27 cellular contexts compared by ENCODE assay signal in genomic region chr21:45429221-45430164, GRCh38. TPM values are rescaled to one million over a fixed set of nuclear protein-coding genes. Genes with fewer than 3 reads are reported as not detected.
DNase-seq lines count a peak whose midpoint lies in the region; ATAC-seq and TF ChIP-seq lines count a peak whose summit lies in the region.
"Had no signal": no experiment of that assay in that cellular context is flagged by ENCODE, and none has a peak within 500 bp of the region (broad histone marks: within the 10 kb centered on the region; RNA-seq: fewer than 3 reads in every experiment).

No MANE protein-coding gene starts in this region.

- no peak for TF ChIP-seq RAD21 in Ishikawa (IDR thresholded peaks at IDR 0.05; ENCODE audit: low read depth)

- CTCF ChIA-PET in Calu3 (lab: Charles Lee): no interaction called here

- intact Hi-C loops in Calu3 (cut with micrococcal nuclease; ENCODE audit: unreplicated experiment): no loop called here

- TF ChIP-seq EP300 in Ishikawa (IDR thresholded peaks at IDR 0.05; ENCODE audit: borderline replicate concordance): no peak

- no peaks in the 10 kb centered on the region for H3K27me3 Mint-ChIP-seq in Calu3 (ENCODE audit: unreplicated experiment)
- no peaks in the 10 kb centered on the region for H3K27me3 Mint-ChIP-seq in endodermal cell (ENCODE audit: insufficient read depth)
- H3K27me3 Mint-ChIP-seq in osteocyte (ENCODE audit: unreplicated experiment): no peaks in the 10 kb centered on the region
- peaks cover 2% of the 10 kb centered on the region; the same call in 1 of the 2 replicates for H3K27me3 Mint-ChIP-seq in HFFc6 (ENCODE audit: insufficient read depth)
- H3K27me3 Mint-ChIP-seq: activated CD4-positive, alpha-beta T cell treated with anti-CD3 and anti-CD28 coated beads for 36 hours had no signal

- no peaks in the 10 kb centered on the region for H3K27me3 ChIP-seq in endodermal cell (ENCODE audit: control insufficient read depth, insufficient read depth, low read length, poor library complexity, severe bottlenecking)
- H3K27me3 ChIP-seq: esophagus muscularis mucosa, upper lobe of right lung had no signal

- H3K4me3 Mint-ChIP-seq in Calu3 (ENCODE audit: low read depth, unreplicated experiment): peak overlapping the region; percentile 26
- H3K4me3 Mint-ChIP-seq in endodermal cell: no peak overlapping the region
- H3K4me3 Mint-ChIP-seq in osteocyte (ENCODE audit: unreplicated experiment): no peak overlapping the region
- no peak overlapping the region for H3K4me3 Mint-ChIP-seq in HFFc6
- H3K4me3 Mint-ChIP-seq: activated CD4-positive, alpha-beta T cell treated with anti-CD3 and anti-CD28 coated beads for 36 hours; CD4-positive, alpha-beta T cell; naive thymus-derived CD4-positive, alpha-beta T cell; stimulated activated naive B cell treated with anti-CD40 and anti-IgM and Interleukin-4, amounts not matched to agents 10 μg/mL and 1 μg/mL and 100 μg/mL, for 72 hours had no signal

- H3K36me3 Mint-ChIP-seq in Calu3 (ENCODE audit: insufficient read depth, unreplicated experiment) (peaks cover 9% of the 10 kb centered on the region), endodermal cell (ENCODE audit: low read depth) (peaks cover 17% of the 10 kb centered on the region), osteocyte (ENCODE audit: unreplicated experiment) (peaks cover 2% of the 10 kb centered on the region), HFFc6 (ENCODE audit: low read depth) (no peaks in the 10 kb centered on the region; the same call in 1 of the 2 replicates)
- H3K36me3 Mint-ChIP-seq: activated naive CD4-positive, alpha-beta T cell treated with anti-CD3 and anti-CD28 coated beads, Interleukin-2, amount 50 U/mL, for 72 hours; naive thymus-derived CD4-positive, alpha-beta T cell; stimulated activated naive B cell treated with anti-CD40 and anti-IgM and Interleukin-4, amounts not matched to agents 10 μg/mL and 1 μg/mL and 100 μg/mL, for 72 hours had no signal

- H3K4me3 ChIP-seq in endodermal cell (ENCODE audit: low read length): no peak overlapping the region
- H3K4me3 ChIP-seq: A549, esophagus muscularis mucosa, left ventricle myocardium inferior, upper lobe of right lung had no signal

- TF ChIP-seq CTCF in Calu3 (IDR thresholded peaks at IDR 0.05; ENCODE audit: unreplicated experiment): no peak
- no peak for TF ChIP-seq CTCF in endodermal cell (conservative IDR thresholded peaks at IDR 0.05)
- TF ChIP-seq CTCF in osteocyte (IDR thresholded peaks at IDR 0.05): no peak
- TF ChIP-seq CTCF in HFFc6 (IDR thresholded peaks at IDR 0.05): no peak
- TF ChIP-seq CTCF in GM20000 (IDR thresholded peaks at IDR 0.05; ENCODE audit: extremely low read depth, missing control alignments): no peak

- DNase-seq in Calu3 (no peak), endodermal cell (peak; percentile 53), osteocyte (ENCODE audit: extremely low spot score, unreplicated experiment) (no peak), HFFc6 (no peak), GM20000 (ENCODE audit: low spot score) (no peak), NCI-H128 (lab: John Stamatoyannopoulos, UW; ENCODE audit: unreplicated experiment) (no peak)
- DNase-seq: activated CD4-positive, alpha-beta T cell treated with anti-CD3 and anti-CD28 coated beads for 36 hours; AML-193; amygdala; CD4-positive, alpha-beta T cell; effector memory CD4-positive, alpha-beta T cell; left ventricle myocardium inferior; midbrain; MV-4-11; naive thymus-derived CD4-positive, alpha-beta T cell; NCI-H1436 treated with DMSO at 0.1 percent for 48 hours; NCI-H748 treated with DMSO at 0.1 percent for 48 hours; SIG-M5; stimulated activated naive B cell treated with anti-CD40 and anti-IgM and Interleukin-4, amounts not matched to agents 10 μg/mL and 1 μg/mL and 100 μg/mL, for 72 hours; substantia nigra; upper lobe of right lung had no signal

- no peaks in the 10 kb centered on the region for H3K9me3 Mint-ChIP-seq in Calu3 (ENCODE audit: low read depth, unreplicated experiment)
- H3K9me3 Mint-ChIP-seq in endodermal cell: no peaks in the 10 kb centered on the region
- H3K9me3 Mint-ChIP-seq in osteocyte (ENCODE audit: unreplicated experiment): no peaks in the 10 kb centered on the region
- H3K9me3 Mint-ChIP-seq in HFFc6: no peaks in the 10 kb centered on the region
- H3K9me3 Mint-ChIP-seq: activated naive CD4-positive, alpha-beta T cell treated with anti-CD3 and anti-CD28 coated beads, Interleukin-2, amount 50 U/mL, for 72 hours; CD4-positive, alpha-beta T cell; naive thymus-derived CD4-positive, alpha-beta T cell; stimulated activated naive B cell treated with anti-CD40 and anti-IgM and Interleukin-4, amounts not matched to agents 10 μg/mL and 1 μg/mL and 100 μg/mL, for 72 hours had no signal

- no TSS peak for BruUV-seq in Calu3 (replicated peaks; lab: Mats Ljungman, UMichigan)

- 90 to 91% methylated on average over 25 to 32 of the region's 32 CpGs for WGBS in endodermal cell (ENCODE audit: insufficient coverage in 1 of 2, insufficient read length in 1 of 2), 2 experiments

- peaks cover 16% of the 10 kb centered on the region for H3K4me1 Mint-ChIP-seq in Calu3 (ENCODE audit: low read depth, unreplicated experiment)
- H3K4me1 Mint-ChIP-seq in endodermal cell: peaks cover 38% of the 10 kb centered on the region
- peaks cover 66% of the 10 kb centered on the region for H3K4me1 Mint-ChIP-seq in osteocyte (ENCODE audit: unreplicated experiment)
- H3K4me1 Mint-ChIP-seq in HFFc6 (ENCODE audit: low read depth): peaks cover 39% of the 10 kb centered on the region
- H3K4me1 Mint-ChIP-seq: activated CD4-positive, alpha-beta T cell treated with anti-CD3 and anti-CD28 coated beads for 36 hours; stimulated activated naive B cell treated with anti-CD40 and anti-IgM and Interleukin-4, amounts not matched to agents 10 μg/mL and 1 μg/mL and 100 μg/mL, for 72 hours had no signal

- H3K27ac ChIP-seq in endodermal cell (ENCODE audit: low read depth, low read length): peak overlapping the region; percentile 97
- H3K27ac ChIP-seq: HL-60, left ventricle myocardium inferior, upper lobe of right lung had no signal

- H3K4me1 ChIP-seq in endodermal cell (ENCODE audit: control insufficient read depth, insufficient read depth, low read length): peaks cover 17% of the 10 kb centered on the region
- H3K4me1 ChIP-seq: upper lobe of right lung had no signal

- H3K27ac Mint-ChIP-seq in Calu3 (ENCODE audit: unreplicated experiment) (no peak overlapping the region), endodermal cell (peak overlapping the region; percentile 96), osteocyte (ENCODE audit: unreplicated experiment) (peak overlapping the region; percentile 27), HFFc6 (no peak overlapping the region)
- H3K27ac Mint-ChIP-seq: activated CD4-positive, alpha-beta T cell treated with anti-CD3 and anti-CD28 coated beads for 36 hours; activated naive CD4-positive, alpha-beta T cell treated with anti-CD3 and anti-CD28 coated beads, Interleukin-2, amount 50 U/mL, for 72 hours; CD4-positive, alpha-beta T cell; naive thymus-derived CD4-positive, alpha-beta T cell; stimulated activated naive B cell treated with anti-CD40 and anti-IgM and Interleukin-4, amounts not matched to agents 10 μg/mL and 1 μg/mL and 100 μg/mL, for 72 hours had no signal

- no peak for ATAC-seq in esophagus mucosa
- ATAC-seq: A549; activated CD4-positive, alpha-beta T cell treated with anti-CD3 and anti-CD28 coated beads for 36 hours; activated naive CD4-positive, alpha-beta T cell treated with anti-CD3 and anti-CD28 coated beads, Interleukin-2, amount 50 U/mL, for 72 hours; naive thymus-derived CD4-positive, alpha-beta T cell; stimulated activated naive B cell treated with anti-CD40 and anti-IgM and Interleukin-4, amounts not matched to agents 10 μg/mL and 1 μg/mL and 100 μg/mL, for 72 hours; upper lobe of right lung had no signal

- H3K36me3 ChIP-seq in endodermal cell (ENCODE audit: control insufficient read depth, insufficient read depth, low read length): peaks cover 14% of the 10 kb centered on the region
- H3K36me3 ChIP-seq: esophagus muscularis mucosa, left ventricle myocardium inferior, upper lobe of right lung had no signal

- no peaks in the 10 kb centered on the region for H3K9me3 ChIP-seq in endodermal cell (ENCODE audit: control insufficient read depth, low read length)
- H3K9me3 ChIP-seq: A549, esophagus muscularis mucosa, left ventricle myocardium inferior, upper lobe of right lung had no signal

- H3K9ac ChIP-seq in endodermal cell (ENCODE audit: extremely low read depth, low read length, poor library complexity, severe bottlenecking): peak overlapping the region; percentile 78

TF ChIP-seq in Ishikawa, 13 proteins besides CTCF, POLR2A, EP300 and RAD21:
- TF ChIP-seq MAX (IDR thresholded peaks at IDR 0.05) (no peak), ZBTB7A (IDR thresholded peaks at IDR 0.05; ENCODE audit: low read depth) (peak; percentile 27; the same call in 1 of the 2 replicates)

RNA-seq across cellular contexts. Expression of gene COL18A1, which starts 24.5 kb away (rescaled TPM):
- total RNA-seq in Calu3 (2022) (54.5 and 82.9 TPM in 2 replicates), endodermal cell (100 to 1,000 TPM; 332 to 398 TPM), osteocyte (515 and 555 TPM in 2 replicates), esophagus mucosa (26.7 TPM)
- polyA plus RNA-seq in endodermal cell (2013, experiment 1 of 2): 216 TPM
- 213 TPM for polyA plus RNA-seq in endodermal cell (2013, experiment 2 of 2)
- 10 to 100 TPM; 39.8 to 93.5 (median 86.8) TPM for total RNA-seq in HFFc6 (2021; fragmentation: NEBNext Ultra II Directional; extraction: Animal tissue kit (Norgen Biotek cat#: 25700))

Comparison
In these comparisons a context has a peak if more than half of its experiments do, and no peak if none do; other contexts are left out.
1. H3K27ac Mint-ChIP-seq: peak in endodermal cell (single experiment) and osteocyte (single experiment); none in Calu3 (single experiment) and HFFc6 (single experiment).